ENCODE assay signal across 10 cellular contexts in genomic region chr7:30475580-30475979, GRCh38. TPM values are rescaled to one million over a fixed set of nuclear protein-coding genes. Genes with fewer than 3 reads are reported as not detected.
A peak's percentile ranks its signal among the peaks of the same experiment; 100 is the strongest.
DNase-seq lines count a peak whose midpoint lies in the region; ATAC-seq and TF ChIP-seq lines count a peak whose summit lies in the region.
"Had no signal": no experiment of that assay in that cellular context is flagged by ENCODE, and none has a peak within 500 bp of the region (broad histone marks: within the 10 kb centered on the region; RNA-seq: fewer than 3 reads in every experiment).

No MANE protein-coding gene starts in this region.

- H3K9me3 ChIP-seq in heart right ventricle (no peaks in the 10 kb centered on the region), testis (no peaks in the 10 kb centered on the region)

- DNase-seq in activated CD4-positive, alpha-beta T cell treated with anti-CD3 and anti-CD28 coated beads, Interleukin-2, amount 10 ng/mL, durations not matched to agents 24 days and 14 days, result no peak
- DNase-seq in activated CD4-positive, alpha-beta T cell treated with anti-CD3 and anti-CD28 coated beads for 4 hours, result no peak
- DNase-seq in activated B cell treated with CpG ODN at 0.5 μM for 24 hours, result no peak
- DNase-seq in heart right ventricle, result no peak
- DNase-seq in HT-29 (ENCODE audit: low spot score), result no peak
- DNase-seq in testis, result no peak
- DNase-seq: NCI-H1436 treated with DMSO at 0.1 percent for 48 hours had no signal

- intact Hi-C loops in activated CD4-positive, alpha-beta T cell treated with anti-CD3 and anti-CD28 coated beads, Interleukin-2, amount 10 ng/mL, durations not matched to agents 24 days and 14 days (cut with micrococcal nuclease), result no loop called here
- intact Hi-C loops in activated B cell treated with CpG ODN at 0.5 μM for 24 hours (cut with micrococcal nuclease) (loop anchor here (5.0 kb wide), 1 partner anchor 448 kb away; the partner anchor contains the start of genes FKBP14 and PLEKHA8), heart right ventricle (cut with DNase I) (loop anchor here in 1 of 10 donors (10.0 kb wide), 1 partner anchor 191 kb away; the partner anchor contains the start of gene ZNRF2), testis (cut with DNase I; ENCODE audit: low total_unique reads) (no loop called here)

- H3K36me3 Mint-ChIP-seq in activated CD4-positive, alpha-beta T cell treated with anti-CD3 and anti-CD28 coated beads, Interleukin-2, amount 10 ng/mL, durations not matched to agents 24 days and 14 days (ENCODE audit: low read depth), result peaks cover 19% of the 10 kb centered on the region
- peaks cover 13% of the 10 kb centered on the region for H3K36me3 Mint-ChIP-seq in activated B cell treated with CpG ODN at 0.5 μM for 24 hours (ENCODE audit: low read depth)
- H3K36me3 Mint-ChIP-seq in stimulated activated memory B cell treated with anti-CD40 and anti-IgM and Interleukin-4, amounts not matched to agents 10 μg/mL and 1 μg/mL and 100 μg/mL, for 72 hours, result peaks cover 22% of the 10 kb centered on the region

- CTCF ChIA-PET in activated B cell treated with CpG ODN at 0.5 μM for 24 hours (lab: Charles Lee), result interaction anchor here (1.0 kb wide), 1 partner anchor 199 kb away, joined by 3 read pairs; no protein-coding TSS in a partner anchor

- H3K4me3 ChIP-seq in heart right ventricle, result peak overlapping the region in 1 of 10 donors; percentile 81
- H3K4me3 ChIP-seq in testis, result no peak overlapping the region

- peak overlapping the region; percentile 49 for H3K27ac Mint-ChIP-seq in activated CD4-positive, alpha-beta T cell treated with anti-CD3 and anti-CD28 coated beads, Interleukin-2, amount 10 ng/mL, durations not matched to agents 24 days and 14 days
- peak overlapping the region; percentile 63 for H3K27ac Mint-ChIP-seq in activated B cell treated with CpG ODN at 0.5 μM for 24 hours
- H3K27ac Mint-ChIP-seq in stimulated activated memory B cell treated with anti-CD40 and anti-IgM and Interleukin-4, amounts not matched to agents 10 μg/mL and 1 μg/mL and 100 μg/mL, for 72 hours, result peak overlapping the region; percentile 71

- peaks cover 73% of the 10 kb centered on the region for H3K4me1 Mint-ChIP-seq in activated CD4-positive, alpha-beta T cell treated with anti-CD3 and anti-CD28 coated beads, Interleukin-2, amount 10 ng/mL, durations not matched to agents 24 days and 14 days
- peaks cover 81% of the 10 kb centered on the region for H3K4me1 Mint-ChIP-seq in activated B cell treated with CpG ODN at 0.5 μM for 24 hours
- peaks cover 72% of the 10 kb centered on the region for H3K4me1 Mint-ChIP-seq in stimulated activated memory B cell treated with anti-CD40 and anti-IgM and Interleukin-4, amounts not matched to agents 10 μg/mL and 1 μg/mL and 100 μg/mL, for 72 hours

- H3K27ac ChIP-seq in heart right ventricle, result peak overlapping the region in 8 of 10 donors; percentile 41 to 99 (median 64)
- no peak overlapping the region for H3K27ac ChIP-seq in testis

- TF ChIP-seq CTCF in activated B cell treated with CpG ODN at 0.5 μM for 24 hours (IDR thresholded peaks at IDR 0.05) (no peak), heart right ventricle (IDR thresholded peaks at IDR 0.05) (no peak), testis (IDR thresholded peaks at IDR 0.05) (no peak)

- H3K36me3 ChIP-seq in heart right ventricle (peaks cover 0 to 5% (median 0%) of the 10 kb centered on the region in 9 donors), testis (ENCODE audit: low read depth, missing control alignments) (no peaks in the 10 kb centered on the region)

- ATAC-seq in activated B cell treated with CpG ODN at 0.5 μM for 24 hours (ENCODE audit: low read depth) (no peak), heart right ventricle (peak in 1 of 8 donors; percentile 3), HG02885 (IDR thresholded peaks at IDR 0.05; ENCODE audit: poor library complexity, unreplicated experiment) (no peak)
- ATAC-seq in stimulated activated memory B cell treated with anti-CD40 and anti-IgM and Interleukin-4, amounts not matched to agents 10 μg/mL and 1 μg/mL and 100 μg/mL, for 72 hours, result no peak

- TF ChIP-seq POLR2A in testis (IDR thresholded peaks at IDR 0.05), result no peak

- no peaks in the 10 kb centered on the region for H3K27me3 Mint-ChIP-seq in activated CD4-positive, alpha-beta T cell treated with anti-CD3 and anti-CD28 coated beads, Interleukin-2, amount 10 ng/mL, durations not matched to agents 24 days and 14 days
- H3K27me3 Mint-ChIP-seq in activated B cell treated with CpG ODN at 0.5 μM for 24 hours, result no peaks in the 10 kb centered on the region
- H3K27me3 Mint-ChIP-seq in stimulated activated memory B cell treated with anti-CD40 and anti-IgM and Interleukin-4, amounts not matched to agents 10 μg/mL and 1 μg/mL and 100 μg/mL, for 72 hours, result no peaks in the 10 kb centered on the region

- POLR2A ChIA-PET in activated B cell treated with CpG ODN at 0.5 μM for 24 hours (lab: Charles Lee), result interaction anchor here (1.7 to 2.7 kb wide), 2 partner anchors 10 to 12 kb away, joined by 4 to 8 read pairs; no protein-coding TSS in a partner anchor

- H3K4me1 ChIP-seq in heart right ventricle, result peaks cover 28 to 85% (median 80%) of the 10 kb centered on the region in 9 donors
- peaks cover 27% of the 10 kb centered on the region for H3K4me1 ChIP-seq in testis

- H3K27me3 ChIP-seq in heart right ventricle (no peaks in the 10 kb centered on the region), testis (no peaks in the 10 kb centered on the region)

- H3K4me3 Mint-ChIP-seq in activated CD4-positive, alpha-beta T cell treated with anti-CD3 and anti-CD28 coated beads, Interleukin-2, amount 10 ng/mL, durations not matched to agents 24 days and 14 days, result no peak overlapping the region
- peak overlapping the region; percentile 35 for H3K4me3 Mint-ChIP-seq in activated B cell treated with CpG ODN at 0.5 μM for 24 hours
- no peak overlapping the region for H3K4me3 Mint-ChIP-seq in stimulated activated memory B cell treated with anti-CD40 and anti-IgM and Interleukin-4, amounts not matched to agents 10 μg/mL and 1 μg/mL and 100 μg/mL, for 72 hours

- 38 to 45% methylated on average over 6 of the region's 6 CpGs for WGBS in heart right ventricle, 2 donors
- 85 to 89% methylated on average over 6 of the region's 6 CpGs for WGBS in testis, 2 donors

- H3K9me3 Mint-ChIP-seq in activated CD4-positive, alpha-beta T cell treated with anti-CD3 and anti-CD28 coated beads, Interleukin-2, amount 10 ng/mL, durations not matched to agents 24 days and 14 days, result no peaks in the 10 kb centered on the region
- H3K9me3 Mint-ChIP-seq in activated B cell treated with CpG ODN at 0.5 μM for 24 hours, result no peaks in the 10 kb centered on the region
- no peaks in the 10 kb centered on the region for H3K9me3 Mint-ChIP-seq in stimulated activated memory B cell treated with anti-CD40 and anti-IgM and Interleukin-4, amounts not matched to agents 10 μg/mL and 1 μg/mL and 100 μg/mL, for 72 hours
- H3K9me3 Mint-ChIP-seq: neural crest cell had no signal

RNA-seq across cellular contexts. Expression of gene NOD1, which starts 3.0 kb away (rescaled TPM):
- total RNA-seq in activated CD4-positive, alpha-beta T cell treated with anti-CD3 and anti-CD28 coated beads, Interleukin-2, amount 10 ng/mL, durations not matched to agents 24 days and 14 days, result 11.6 and 12.9 TPM in 2 replicates
- total RNA-seq in activated B cell treated with CpG ODN at 0.5 μM for 24 hours (11.7 and 14.0 TPM in 2 replicates), heart right ventricle (10 to 100 TPM in 3 of 10 donors, 1 to 10 TPM in 7; 6.3 to 19.1 (median 8.6) TPM), testis (10 to 100 TPM; 11.9 to 12.9 TPM)
- polyA plus RNA-seq in heart right ventricle (10 to 100 TPM in 1 of 2 donors, 1 to 10 TPM in 1; 7.6 to 18.4 TPM), testis (ENCODE audit: insufficient read depth, low read depth, low replicate concordance) (4.6 TPM)
- total RNA-seq in HT-29 (2014; rRNA removed; shearing (Covaris generic)), result 5.5 and 6.2 TPM in 2 replicates

RNA-seq across cellular contexts. Expression of gene GGCT, which starts 29.0 kb away (rescaled TPM):
- total RNA-seq in activated CD4-positive, alpha-beta T cell treated with anti-CD3 and anti-CD28 coated beads, Interleukin-2, amount 10 ng/mL, durations not matched to agents 24 days and 14 days, result 76.1 and 80.3 TPM in 2 replicates
- 22.7 and 24.4 TPM in 2 replicates for total RNA-seq in activated B cell treated with CpG ODN at 0.5 μM for 24 hours
- total RNA-seq in heart right ventricle, result 10 to 100 TPM; 13.8 to 29.3 (median 18.3) TPM
- polyA plus RNA-seq in heart right ventricle, result 10 to 100 TPM; 31.7 to 54.2 TPM
- 123 TPM in 2 replicates for total RNA-seq in HT-29 (2014; rRNA removed; shearing (Covaris generic))
- 10 to 100 TPM; 14.7 to 17.8 TPM for total RNA-seq in testis
- 21.8 TPM for polyA plus RNA-seq in testis (ENCODE audit: insufficient read depth, low read depth, low replicate concordance)

Comparison
In these comparisons a context has a peak if more than half of its experiments do, and no peak if none do; other contexts are left out.
1. H3K27ac ChIP-seq: peak in heart right ventricle (8 of 10); none in testis (0 of 2).
2. Peak in every context shown above with its lines, with median percentiles within 50 percentile points of each other: H3K27ac Mint-ChIP-seq.